Comparison of ENCODE assay signal across 9 cellular contexts in genomic region chr7:137895301-137896201, GRCh38.
DNase-seq lines count a peak whose midpoint lies in the region; ATAC-seq lines count a peak whose summit lies in the region.
"Had no signal": no experiment of that assay in that cellular context is flagged by ENCODE, and none has a peak within 500 bp of the region (broad histone marks: within the 10 kb centered on the region; RNA-seq: fewer than 3 reads in every experiment).

No MANE protein-coding gene starts in this region.

- H3K4me1 Mint-ChIP-seq in activated naive CD4-positive, alpha-beta T cell treated with anti-CD3 and anti-CD28 coated beads, Interleukin-2, amount 10 ng/mL, durations not matched to agents 7 days and 5 days = peaks cover 24% of the 10 kb centered on the region

- CTCF ChIA-PET in activated naive CD4-positive, alpha-beta T cell treated with anti-CD3 and anti-CD28 coated beads, Interleukin-2, amount 10 ng/mL, durations not matched to agents 7 days and 5 days (lab: Charles Lee) = interaction anchor here (0.6 to 2.0 kb wide), 5 partner anchors 14 to 815 kb away, joined by 3 to 12 read pairs (median 3); no protein-coding TSS in a partner anchor

- H3K9me3 Mint-ChIP-seq in activated naive CD4-positive, alpha-beta T cell treated with anti-CD3 and anti-CD28 coated beads, Interleukin-2, amount 10 ng/mL, durations not matched to agents 7 days and 5 days = no peaks in the 10 kb centered on the region
- H3K9me3 Mint-ChIP-seq: activated naive CD4-positive, alpha-beta T cell treated with anti-CD3 and anti-CD28 coated beads, Interleukin-2, amount 50 U/mL, for 24 hours had no signal

- H3K27me3 Mint-ChIP-seq in activated naive CD4-positive, alpha-beta T cell treated with anti-CD3 and anti-CD28 coated beads, Interleukin-2, amount 10 ng/mL, durations not matched to agents 7 days and 5 days = no peaks in the 10 kb centered on the region
- H3K27me3 Mint-ChIP-seq: activated naive CD4-positive, alpha-beta T cell treated with anti-CD3 and anti-CD28 coated beads, Interleukin-2, amount 50 U/mL, for 24 hours had no signal

- no peak overlapping the region for H3K4me3 Mint-ChIP-seq in activated naive CD4-positive, alpha-beta T cell treated with anti-CD3 and anti-CD28 coated beads, Interleukin-2, amount 10 ng/mL, durations not matched to agents 7 days and 5 days
- H3K4me3 Mint-ChIP-seq: activated naive CD4-positive, alpha-beta T cell treated with anti-CD3 and anti-CD28 coated beads, Interleukin-2, amount 50 U/mL, for 24 hours had no signal

- peak overlapping the region; percentile 42 for H3K27ac Mint-ChIP-seq in activated naive CD4-positive, alpha-beta T cell treated with anti-CD3 and anti-CD28 coated beads, Interleukin-2, amount 10 ng/mL, durations not matched to agents 7 days and 5 days
- H3K27ac Mint-ChIP-seq: activated naive CD4-positive, alpha-beta T cell treated with anti-CD3 and anti-CD28 coated beads, Interleukin-2, amount 50 U/mL, for 24 hours had no signal

- H3K36me3 Mint-ChIP-seq in activated naive CD4-positive, alpha-beta T cell treated with anti-CD3 and anti-CD28 coated beads, Interleukin-2, amount 10 ng/mL, durations not matched to agents 7 days and 5 days = peaks cover 27% of the 10 kb centered on the region

- peak; percentile 70 for ATAC-seq in GM21723 (IDR thresholded peaks at IDR 0.05; ENCODE audit: unreplicated experiment)
- ATAC-seq in HG03442 (IDR thresholded peaks at IDR 0.05; ENCODE audit: unreplicated experiment) = peak; percentile 80
- ATAC-seq in stimulated activated naive CD8-positive, alpha-beta T cell treated with anti-CD3 and anti-CD28 coated beads, Interleukin-15, Interleukin-2, amounts not matched to agents 100 U/mL and 50 U/mL, for 24 hours = peak; percentile 78

- DNase-seq in activated naive CD4-positive, alpha-beta T cell treated with anti-CD3 and anti-CD28 coated beads, Interleukin-2, amount 10 ng/mL, durations not matched to agents 7 days and 5 days = no peak
- DNase-seq in activated naive CD4-positive, alpha-beta T cell treated with Interleukin-2 at 50 U/mL for 16 hours = no peak
- DNase-seq in stimulated activated naive CD8-positive, alpha-beta T cell treated with anti-CD3 and anti-CD28 coated beads, Interleukin-15, Interleukin-2, amounts not matched to agents 100 U/mL and 50 U/mL, for 24 hours = peak; percentile 35
- DNase-seq in NCI-H146 (lab: John Stamatoyannopoulos, UW) = no peak
- no peak for DNase-seq in GM03348 (ENCODE audit: low spot score)
- no peak for DNase-seq in NK-92 (lab: John Stamatoyannopoulos, UW; ENCODE audit: unreplicated experiment)
